1 cellular context compared by ENCODE assay signal in genomic region chr3:98056035-98056434, GRCh38.
A peak's percentile ranks its signal among the peaks of the same experiment; 100 is the strongest.
TF ChIP-seq lines count a peak whose summit lies in the region.

No MANE protein-coding gene starts in this region.

TF ChIP-seq in K562, 482 proteins besides CTCF, POLR2A, EP300 and RAD21 (continued from another document):
- peak; percentile 81 for TF ChIP-seq NFIX (CRISPR knock-in tag; IDR thresholded peaks at IDR 0.05; ENCODE audit: low read depth)
